ENCODE assay signal across 8 cellular contexts in genomic region chr15:40953713-40954074, GRCh38. TPM values are rescaled to one million over a fixed set of nuclear protein-coding genes. Genes with fewer than 3 reads are reported as not detected.
DNase-seq lines count a peak whose midpoint lies in the region; ATAC-seq and TF ChIP-seq lines count a peak whose summit lies in the region.

No MANE protein-coding gene starts in this region.

- intact Hi-C loops in activated B cell treated with CpG ODN at 0.5 μM for 24 hours (cut with micrococcal nuclease) = loop anchor here (1.0 to 5.0 kb wide), 8 partner anchors 11 to 361 kb away; partner anchors contain the start of genes CHP1, DLL4, INO80 and KNL1

- H3K9ac ChIP-seq in iPS-15b (ENCODE audit: low read depth, low read length) (no peak overlapping the region), subcutaneous abdominal adipose tissue (ENCODE audit: low read length in 5 of 5) (peak overlapping the region in 2 of 5 donors; percentile 37 to 71)

- peaks cover 18% of the 10 kb centered on the region for H3K36me3 ChIP-seq in iPS-15b (ENCODE audit: control insufficient read depth, insufficient read depth, low read length)
- no peaks in the 10 kb centered on the region for H3K36me3 ChIP-seq in subcutaneous abdominal adipose tissue (ENCODE audit: control insufficient read depth in 5 of 5, insufficient read depth in 5 of 5, low read length in 5 of 5)

- peak overlapping the region; percentile 90 for H3K4me3 Mint-ChIP-seq in T-helper 1 cell treated with Interleukin-12 subunit alpha and Interleukin-12 subunit beta and Interleukin-4 antibody, amounts not matched to agents 30 μg/mL and 1 μg/mL, for 36 hours
- H3K4me3 Mint-ChIP-seq in activated B cell treated with CpG ODN at 0.5 μM for 24 hours = peak overlapping the region; percentile 93

- H3K27me3 Mint-ChIP-seq in T-helper 1 cell treated with Interleukin-12 subunit alpha and Interleukin-12 subunit beta and Interleukin-4 antibody, amounts not matched to agents 30 μg/mL and 1 μg/mL, for 36 hours (ENCODE audit: low read depth) = peaks cover 3% of the 10 kb centered on the region
- peaks cover 7% of the 10 kb centered on the region for H3K27me3 Mint-ChIP-seq in activated B cell treated with CpG ODN at 0.5 μM for 24 hours

- H3K9me3 ChIP-seq in iPS-15b (ENCODE audit: control insufficient read depth, insufficient read depth, low read length) = no peaks in the 10 kb centered on the region
- no peaks in the 10 kb centered on the region for H3K9me3 ChIP-seq in subcutaneous abdominal adipose tissue (ENCODE audit: control insufficient read depth in 5 of 5, low read length in 5 of 5)

- CTCF ChIA-PET in activated B cell treated with CpG ODN at 0.5 μM for 24 hours (lab: Charles Lee) = interaction anchor here (0.9 to 2.5 kb wide), 5 partner anchors 9 to 50 kb away, joined by 3 to 20 read pairs (median 4); no protein-coding TSS in a partner anchor

- ATAC-seq in activated B cell treated with CpG ODN at 0.5 μM for 24 hours (ENCODE audit: low read depth) (no peak), HG02642 (IDR thresholded peaks at IDR 0.05; ENCODE audit: poor library complexity, unreplicated experiment) (no peak)

- POLR2A ChIA-PET in activated B cell treated with CpG ODN at 0.5 μM for 24 hours (lab: Charles Lee) = interaction anchor here (0.6 to 3.7 kb wide), 26 partner anchors 11 to 1537 kb away, joined by 3 to 78 read pairs (median 4); partner anchors contain the start of genes CHP1, DLL4, DNAJC17 and EXD1

- H3K4me1 Mint-ChIP-seq in T-helper 1 cell treated with Interleukin-12 subunit alpha and Interleukin-12 subunit beta and Interleukin-4 antibody, amounts not matched to agents 30 μg/mL and 1 μg/mL, for 36 hours (ENCODE audit: low read depth) = peaks cover 33% of the 10 kb centered on the region
- peaks cover 23% of the 10 kb centered on the region for H3K4me1 Mint-ChIP-seq in activated B cell treated with CpG ODN at 0.5 μM for 24 hours

- peak overlapping the region; percentile 81 for H3K27ac Mint-ChIP-seq in T-helper 1 cell treated with Interleukin-12 subunit alpha and Interleukin-12 subunit beta and Interleukin-4 antibody, amounts not matched to agents 30 μg/mL and 1 μg/mL, for 36 hours
- H3K27ac Mint-ChIP-seq in activated B cell treated with CpG ODN at 0.5 μM for 24 hours = peak overlapping the region; percentile 91

- TF ChIP-seq CTCF in activated B cell treated with CpG ODN at 0.5 μM for 24 hours (IDR thresholded peaks at IDR 0.05) = no peak

- H3K27me3 ChIP-seq in iPS-15b (ENCODE audit: control insufficient read depth, insufficient read depth, low read length) (no peaks in the 10 kb centered on the region), subcutaneous abdominal adipose tissue (ENCODE audit: control insufficient read depth in 5 of 5, insufficient read depth in 4 of 5, low read length in 5 of 5) (no peaks in the 10 kb centered on the region)

- peaks cover 2% of the 10 kb centered on the region for H3K36me3 Mint-ChIP-seq in T-helper 1 cell treated with Interleukin-12 subunit alpha and Interleukin-12 subunit beta and Interleukin-4 antibody, amounts not matched to agents 30 μg/mL and 1 μg/mL, for 36 hours (ENCODE audit: low read depth)
- peaks cover 33% of the 10 kb centered on the region for H3K36me3 Mint-ChIP-seq in activated B cell treated with CpG ODN at 0.5 μM for 24 hours (ENCODE audit: low read depth)

- H3K27ac ChIP-seq in subcutaneous abdominal adipose tissue (ENCODE audit: low read depth, low read length) = no peak overlapping the region

- DNase-seq in T-helper 1 cell (no peak), activated B cell treated with CpG ODN at 0.5 μM for 24 hours (no peak), OCI-M2 (lab: John Stamatoyannopoulos, UW; ENCODE audit: unreplicated experiment) (no peak), COR-L47 (lab: John Stamatoyannopoulos, UW) (no peak)

- H3K4me3 ChIP-seq in iPS-15b (ENCODE audit: low read depth, low read length) (peak overlapping the region; percentile 82), subcutaneous abdominal adipose tissue (ENCODE audit: low read depth in 1 of 5, low read length in 5 of 5) (peak overlapping the region; percentile 59 to 78 (median 74))

- peaks cover 6% of the 10 kb centered on the region for H3K4me1 ChIP-seq in iPS-15b (ENCODE audit: control insufficient read depth, insufficient read depth, low read length)
- peaks cover 0 to 69% (median 35%) of the 10 kb centered on the region in 5 donors for H3K4me1 ChIP-seq in subcutaneous abdominal adipose tissue (ENCODE audit: control insufficient read depth in 5 of 5, insufficient read depth in 5 of 5, low read length in 5 of 5)

- no peaks in the 10 kb centered on the region for H3K9me3 Mint-ChIP-seq in T-helper 1 cell treated with Interleukin-12 subunit alpha and Interleukin-12 subunit beta and Interleukin-4 antibody, amounts not matched to agents 30 μg/mL and 1 μg/mL, for 36 hours
- H3K9me3 Mint-ChIP-seq in activated B cell treated with CpG ODN at 0.5 μM for 24 hours = no peaks in the 10 kb centered on the region

RNA-seq across cellular contexts. Expression of gene CHAC1, which starts 0.4 kb away (rescaled TPM):
- 22.3 and 27.3 TPM in 2 replicates for total RNA-seq in activated B cell treated with CpG ODN at 0.5 μM for 24 hours

RNA-seq across cellular contexts. Expression of gene DLL4, which starts 24.6 kb away (rescaled TPM):
- 0.05 TPM in 1 of 2 replicates, not detected in the other for total RNA-seq in activated B cell treated with CpG ODN at 0.5 μM for 24 hours

RNA-seq across cellular contexts. Expression of gene VPS18, which starts 59.4 kb away (rescaled TPM):
- total RNA-seq in activated B cell treated with CpG ODN at 0.5 μM for 24 hours = 25.3 and 26.2 TPM in 2 replicates
